In the genomic region with DNA sequence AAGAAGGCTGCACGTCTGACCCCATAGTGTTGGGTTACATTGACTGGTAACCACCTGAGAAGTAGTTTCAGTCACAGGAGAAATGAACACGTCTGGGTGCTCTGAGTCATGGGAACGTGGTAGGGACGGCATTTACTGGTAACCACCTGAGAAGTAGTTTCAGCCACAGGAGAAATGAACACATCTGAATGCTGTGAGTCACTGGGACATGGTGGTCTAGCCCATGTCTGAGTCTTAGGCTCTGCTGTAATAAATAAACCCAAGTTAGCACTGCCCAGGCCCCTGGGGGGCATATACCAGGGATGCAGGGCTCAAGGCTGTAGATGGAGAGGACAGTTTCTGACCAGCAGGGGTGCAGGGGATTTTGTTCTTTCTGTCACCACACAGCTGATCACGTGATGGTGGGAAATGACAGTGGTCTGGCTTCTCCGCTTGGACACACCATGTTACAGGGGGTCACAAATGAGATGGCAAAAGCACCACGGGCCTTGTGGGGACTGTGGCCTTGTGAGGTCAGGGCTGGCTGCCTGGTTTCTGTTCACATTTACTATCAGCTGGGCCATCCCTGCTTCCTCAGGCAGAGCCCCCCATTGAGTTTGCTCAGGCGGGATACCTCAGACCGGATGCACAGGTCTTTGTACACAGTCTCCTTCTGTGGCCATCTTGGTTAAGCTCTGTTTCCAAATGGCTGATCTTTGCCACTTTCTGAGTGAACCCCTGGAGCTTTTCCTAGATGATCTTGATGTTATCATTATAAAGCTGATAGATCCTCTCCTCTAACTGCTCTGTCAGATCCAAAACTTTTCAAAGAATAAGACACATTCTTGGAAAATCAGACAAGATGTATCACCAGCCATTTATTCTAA, we compare ENCODE assay signal across 10 cellular contexts. TPM values are rescaled to one million over a fixed set of nuclear protein-coding genes. Genes with fewer than 3 reads are reported as not detected.
DNase-seq lines count a peak whose midpoint lies in the region; ATAC-seq, FAIRE-seq and TF ChIP-seq lines count a peak whose summit lies in the region.
"Had no signal": no experiment of that assay in that cellular context is flagged by ENCODE, and none has a peak within 500 bp of the region (broad histone marks: within the 10 kb centered on the region; RNA-seq: fewer than 3 reads in every experiment).

No MANE protein-coding gene starts in this region.

- no TSS peak for BruUV-seq in HepG2 (replicated peaks; lab: Mats Ljungman, UMichigan)

- FAIRE-seq in HepG2 (lab: Jason Lieb, UNC) (no peak), H54 (lab: Jason Lieb, UNC) (no peak)

- no peak overlapping the region for H3K9ac ChIP-seq in HepG2 (ENCODE audit: insufficient read depth, low read depth, low read length)

- H3K36me3 ChIP-seq in HepG2 (replicated peaks in 1 of 2; ENCODE audit: control insufficient read depth in 1 of 2, insufficient read depth in 2 of 2, low read length in 2 of 2) = no peaks in the 10 kb centered on the region
- H3K36me3 ChIP-seq in right lobe of liver = no peaks in the 10 kb centered on the region
- H3K36me3 ChIP-seq in gastrocnemius medialis = no peaks in the 10 kb centered on the region
- no peaks in the 10 kb centered on the region for H3K36me3 ChIP-seq in sigmoid colon

- TF ChIP-seq CTCF in HepG2 (CRISPR knock-in tag; IDR thresholded peaks at IDR 0.05) = no peak
- no peak for TF ChIP-seq CTCF in right lobe of liver (IDR thresholded peaks at IDR 0.05)
- TF ChIP-seq CTCF in gastrocnemius medialis (IDR thresholded peaks at IDR 0.05 in 4 of 5, conservative IDR thresholded peaks at IDR 0.05 in 1 of 5) = no peak
- TF ChIP-seq CTCF in sigmoid colon (IDR thresholded peaks at IDR 0.05) = no peak

- TF ChIP-seq RAD21 in HepG2 (CRISPR knock-in tag; IDR thresholded peaks at IDR 0.05) = no peak

- H3K9me3 ChIP-seq in HepG2 (ENCODE audit: low read length) (no peaks in the 10 kb centered on the region), right lobe of liver (no peaks in the 10 kb centered on the region), gastrocnemius medialis (no peaks in the 10 kb centered on the region), sigmoid colon (no peaks in the 10 kb centered on the region)

- in situ Hi-C loops in HepG2 (cut with HindIII; ENCODE audit: extremely low pct_ligation_motif_present, low pct_unique_long_range_greater_than_20kb) (no loop called here), gastrocnemius medialis (cut with MboI; ENCODE audit: low sequenced_read_pairs in 4 of 4) (no loop called here)

- no peaks in the 10 kb centered on the region for H4K20me1 ChIP-seq in HepG2 (ENCODE audit: insufficient read depth, low read length)

- no peak overlapping the region for H3K4me2 ChIP-seq in HepG2 (ENCODE audit: low read depth, low read length)

- DNase-seq in HepG2 (ENCODE audit: low spot score) (no peak), right lobe of liver (no peak), gastrocnemius medialis (no peak), H54 (ENCODE audit: insufficient read length, low spot score) (no peak), sigmoid colon (no peak)
- DNase-seq in activated T-helper 9 cell treated with anti-CD3 and anti-CD28 coated beads, Interleukin-2, amount 50 U/mL, for 16 hours (ENCODE audit: low read depth) = peak; percentile 5
- peak; percentile 74 to 88 for DNase-seq in stimulated activated naive CD8-positive, alpha-beta T cell treated with anti-CD3 and anti-CD28 coated beads, Interleukin-15, amount 100 ng/mL, for 72 hours
- DNase-seq: Right ventricle myocardium superior had no signal

- peak overlapping the region in 1 of 2 donors; percentile 48 for H3K27ac Mint-ChIP-seq in stimulated activated naive CD8-positive, alpha-beta T cell treated with anti-CD3 and anti-CD28 coated beads, Interleukin-15, amount 100 ng/mL, for 72 hours

- peaks cover 37% of the 10 kb centered on the region for H3K4me1 Mint-ChIP-seq in stimulated activated naive CD8-positive, alpha-beta T cell treated with anti-CD3 and anti-CD28 coated beads, Interleukin-15, amount 100 ng/mL, for 72 hours

- no peak overlapping the region for H2AFZ ChIP-seq in HepG2 (ENCODE audit: low read length)

- TF ChIP-seq EP300 in HepG2 (IDR thresholded peaks at IDR 0.05; ENCODE audit: low read depth in 2 of 2, low read length in 2 of 2) (no peak), HepG2 (CRISPR knock-in tag; IDR thresholded peaks at IDR 0.05; ENCODE audit: borderline replicate concordance) (no peak), sigmoid colon (IDR thresholded peaks at IDR 0.05) (no peak)

- 12% methylated on average over 6 of the region's 9 CpGs for WGBS in HepG2 (ENCODE audit: low lambda C conversion rate)
- WGBS in right lobe of liver (ENCODE audit: insufficient coverage, low coverage, low lambda C conversion rate, missing lambda C conversion rate) = 51% methylated on average over 4 of the region's 9 CpGs
- 69 to 73% methylated on average over 9 of the region's 9 CpGs for WGBS in sigmoid colon, 2 donors

- H3K27ac ChIP-seq in HepG2 (ENCODE audit: extremely low read length, insufficient read depth, low read length) (no peak overlapping the region), right lobe of liver (no peak overlapping the region), gastrocnemius medialis (no peak overlapping the region), sigmoid colon (no peak overlapping the region)
- H3K27ac ChIP-seq: C4-2B had no signal

- H3K79me2 ChIP-seq in HepG2 (ENCODE audit: insufficient read depth, low read length) = no peaks in the 10 kb centered on the region

- peaks cover 17% of the 10 kb centered on the region for H3K27me3 Mint-ChIP-seq in stimulated activated naive CD8-positive, alpha-beta T cell treated with anti-CD3 and anti-CD28 coated beads, Interleukin-15, amount 100 ng/mL, for 72 hours

- CTCF ChIA-PET in HepG2 (lab: Yijun Ruan, JAX; ENCODE audit: low intra/inter-chr PET ratio, low total read pairs) = no interaction called here

- TF ChIP-seq POLR2A in HepG2 (IDR thresholded peaks at IDR 0.05; ENCODE audit: insufficient read depth in 1 of 2, low read depth in 2 of 2, low read length in 2 of 2) = no peak
- TF ChIP-seq POLR2A in right lobe of liver (IDR thresholded peaks at IDR 0.05) = no peak
- no peak for TF ChIP-seq POLR2A in gastrocnemius medialis (IDR thresholded peaks at IDR 0.05)
- no peak for TF ChIP-seq POLR2A in H54 (IDR thresholded peaks at IDR 0.05; ENCODE audit: low read depth, low read length)
- no peak for TF ChIP-seq POLR2A in sigmoid colon (IDR thresholded peaks at IDR 0.05)

- H3K27me3 ChIP-seq in HepG2 (ENCODE audit: control insufficient read depth in 1 of 2, insufficient read depth in 2 of 2, low read length in 2 of 2) (no peaks in the 10 kb centered on the region), right lobe of liver (no peaks in the 10 kb centered on the region), gastrocnemius medialis (no peaks in the 10 kb centered on the region), sigmoid colon (no peaks in the 10 kb centered on the region)

- H3K4me3 Mint-ChIP-seq in stimulated activated naive CD8-positive, alpha-beta T cell treated with anti-CD3 and anti-CD28 coated beads, Interleukin-15, amount 100 ng/mL, for 72 hours = peak overlapping the region; percentile 2 to 42

- H3K4me1 ChIP-seq in HepG2 (ENCODE audit: insufficient read depth, low read length) (no peaks in the 10 kb centered on the region), right lobe of liver (no peaks in the 10 kb centered on the region), gastrocnemius medialis (no peaks in the 10 kb centered on the region), sigmoid colon (no peaks in the 10 kb centered on the region)

- intact Hi-C loops in HepG2 (cut with micrococcal nuclease; ENCODE audit: unreplicated experiment) (loop anchor here (2.0 kb wide), 1 partner anchor 623 kb away; no protein-coding TSS in a partner anchor), right lobe of liver (cut with DNase I) (no loop called here), gastrocnemius medialis (cut with DNase I; ENCODE audit: low total_unique reads) (no loop called here), sigmoid colon (cut with DNase I) (no loop called here)

- H3K9me3 Mint-ChIP-seq in stimulated activated naive CD8-positive, alpha-beta T cell treated with anti-CD3 and anti-CD28 coated beads, Interleukin-15, amount 100 ng/mL, for 72 hours = no peaks in the 10 kb centered on the region

- ATAC-seq in HepG2 = no peak
- ATAC-seq in right lobe of liver = no peak
- peak; percentile 84 for ATAC-seq in HG03097 (IDR thresholded peaks at IDR 0.05; ENCODE audit: low FRiP score, unreplicated experiment)
- peak; percentile 98 for ATAC-seq in stimulated activated naive CD8-positive, alpha-beta T cell treated with anti-CD3 and anti-CD28 coated beads, Interleukin-15, amount 100 ng/mL, for 72 hours
- ATAC-seq in gastrocnemius medialis = no peak

- no peak overlapping the region for H3K4me3 ChIP-seq in HepG2 (replicated peaks in 1 of 3; ENCODE audit: insufficient read depth in 1 of 3, low read depth in 2 of 3, low read length in 3 of 3)
- H3K4me3 ChIP-seq in right lobe of liver = no peak overlapping the region
- H3K4me3 ChIP-seq in gastrocnemius medialis = no peak overlapping the region
- no peak overlapping the region for H3K4me3 ChIP-seq in sigmoid colon

- POLR2A ChIA-PET in HepG2 (lab: Yijun Ruan, JAX) = no interaction called here

RNA-seq across cellular contexts. Expression of a gene that starts 9.8 kb away (rescaled TPM):
- total RNA-seq in HepG2 (2016; rRNA removed; fragmentation: Illumina TruSeq; extraction: Trizol) (not detected in 2 replicates), right lobe of liver (not detected), gastrocnemius medialis (not detected), sigmoid colon (not detected)
- total RNA-seq in HepG2 (2016; cell fraction: cytosol; rRNA removed; fragmentation: Illumina TruSeq; extraction: Trizol; ENCODE audit: low read depth) = not detected in 2 replicates
- total RNA-seq in HepG2 (2016; cell fraction: insoluble cytoplasmic fraction; rRNA removed; fragmentation: Illumina TruSeq; extraction: Trizol) = not detected in 2 replicates
- total RNA-seq in HepG2 (2016; cell fraction: membrane; rRNA removed; fragmentation: Illumina TruSeq; extraction: Trizol) = not detected in 2 replicates
- total RNA-seq in HepG2 (2016; cell fraction: nucleus; rRNA removed; fragmentation: Illumina TruSeq; extraction: Trizol) = not detected in 2 replicates
- polyA plus RNA-seq in HepG2 (2011; rRNA removed) (not detected in 2 replicates), sigmoid colon (under 1 TPM in 1 of 3 donors, not detected in 2; 0.93 TPM)
- not detected in 2 replicates for polyA plus RNA-seq in HepG2 (2011; cell fraction: cytosol; rRNA removed)
- polyA plus RNA-seq in HepG2 (2011; cell fraction: nucleus; rRNA removed) = not detected in 2 replicates
- not detected in 2 replicates for polyA plus RNA-seq in HepG2 (2012)
- not detected in 2 replicates for polyA plus RNA-seq in HepG2 (2016; cell fraction: cytosol; fragmentation: Illumina TruSeq; extraction: Trizol; ENCODE audit: low read depth)
- polyA plus RNA-seq in HepG2 (2016; cell fraction: insoluble cytoplasmic fraction; fragmentation: Illumina TruSeq; extraction: Trizol; ENCODE audit: low read depth) = not detected in 2 replicates
- polyA plus RNA-seq in HepG2 (2016; cell fraction: membrane; fragmentation: Illumina TruSeq; extraction: Trizol; ENCODE audit: low read depth) = not detected in 2 replicates
- not detected in 2 replicates for polyA plus RNA-seq in HepG2 (2016; cell fraction: nucleus; fragmentation: Illumina TruSeq; extraction: Trizol; ENCODE audit: insufficient read depth, low read depth)
- not detected in 2 replicates for polyA minus RNA-seq in HepG2 (2011; rRNA and poly(A)+ RNA removed; ENCODE audit: low replicate concordance)
- not detected in 2 replicates for polyA minus RNA-seq in HepG2 (2011; cell fraction: cytosol; rRNA and poly(A)+ RNA removed)
- not detected in 2 replicates for polyA minus RNA-seq in HepG2 (2011; cell fraction: nucleus; rRNA and poly(A)+ RNA removed)

Comparison
In these comparisons a context has a peak if more than half of its experiments do, and no peak if none do; other contexts are left out.
1. ATAC-seq: peak in HG03097 (single experiment) and stimulated activated naive CD8-positive, alpha-beta T cell treated with anti-CD3 and anti-CD28 coated beads, Interleukin-15, amount 100 ng/mL, for 72 hours (single experiment); none in HepG2 (single experiment), right lobe of liver (0 of 4) and gastrocnemius medialis (0 of 2).
2. DNase-seq: peak in activated T-helper 9 cell treated with anti-CD3 and anti-CD28 coated beads, Interleukin-2, amount 50 U/mL, for 16 hours (single experiment) and stimulated activated naive CD8-positive, alpha-beta T cell treated with anti-CD3 and anti-CD28 coated beads, Interleukin-15, amount 100 ng/mL, for 72 hours (2 of 2); none in HepG2 (single experiment), right lobe of liver (0 of 3), gastrocnemius medialis (0 of 2), H54 (single experiment) and sigmoid colon (single experiment).